Comparison of ENCODE assay signal across 8 cellular contexts in the genomic region with DNA sequence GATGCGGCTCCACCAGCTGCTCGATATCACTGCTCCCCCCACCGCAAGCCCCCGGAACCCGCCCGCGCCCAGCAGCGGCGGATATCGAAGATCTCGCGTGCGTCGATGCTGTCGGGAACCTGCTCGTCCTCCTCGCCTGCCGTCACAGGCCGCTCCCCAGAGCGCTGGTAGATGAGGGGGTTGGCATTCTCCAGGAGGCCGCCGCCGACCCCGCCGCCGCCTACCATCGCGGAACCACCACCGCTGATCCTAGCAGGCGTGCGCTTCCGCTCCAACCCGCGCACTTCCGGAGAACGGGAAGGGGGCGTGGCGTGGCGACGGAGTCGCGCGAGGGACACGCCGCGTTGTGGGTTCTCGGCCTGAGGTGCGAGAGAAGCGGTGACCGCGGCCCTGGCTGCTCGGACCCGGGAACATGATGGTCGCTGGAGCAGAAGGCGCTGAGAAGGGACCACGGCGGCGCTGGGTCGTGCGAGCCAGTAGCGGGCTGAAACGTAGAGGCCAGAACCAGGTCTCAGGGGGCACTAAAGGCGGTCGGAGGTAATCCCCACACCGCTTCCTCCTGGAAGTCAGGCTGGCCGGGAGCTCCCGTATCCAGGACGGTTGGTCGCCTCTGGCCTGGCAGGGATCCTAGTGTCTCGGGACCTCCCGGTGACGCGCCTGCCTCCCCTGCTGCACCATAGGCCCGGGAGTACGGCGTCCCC. TPM values are rescaled to one million over a fixed set of nuclear protein-coding genes. Genes with fewer than 3 reads are reported as not detected.
DNase-seq lines count a peak whose midpoint lies in the region; ATAC-seq and TF ChIP-seq lines count a peak whose summit lies in the region.

A gene (minus strand): TSS at position 265 of the 701 bp plus-strand sequence. CDS start 38 bp downstream, at position 227.

- H3K9me3 ChIP-seq in adipocyte (ENCODE audit: control insufficient read depth, low read length) (no peaks in the 10 kb centered on the region), cardiac muscle cell (ENCODE audit: low read depth) (no peaks in the 10 kb centered on the region), tibial nerve (no peaks in the 10 kb centered on the region)

- DNase-seq in NCI-H1048 (lab: John Stamatoyannopoulos, UW) (peak; percentile 6), T-cell (peak; percentile 80 to 93 (median 87)), adipocyte (ENCODE audit: low read depth) (peak; percentile 95), cardiac muscle cell (ENCODE audit: low read depth in 1 of 2, low spot score in 1 of 2) (peak; percentile 87 to 90), pons (ENCODE audit: low spot score) (peak; percentile 78), tibial nerve (ENCODE audit: low spot score in 2 of 2) (peak; percentile 80 to 86)

- H3K27me3 ChIP-seq in adipocyte (replicated peaks; ENCODE audit: control insufficient read depth, insufficient read depth, low read length) (no peaks in the 10 kb centered on the region), cardiac muscle cell (no peaks in the 10 kb centered on the region), tibial nerve (no peaks in the 10 kb centered on the region)

- H3K36me3 Mint-ChIP-seq in T-cell: peaks cover 20% of the 10 kb centered on the region

- peak; percentile 88 for TF ChIP-seq POLR2A in GM10847 (IDR thresholded peaks at IDR 0.05; ENCODE audit: extremely low read depth, insufficient read length)
- peak; percentile 46 to 81 for TF ChIP-seq POLR2A in tibial nerve (IDR thresholded peaks at IDR 0.05)

- H3K4me1 Mint-ChIP-seq in T-cell: peaks cover 54 to 64% (median 54%) of the 10 kb centered on the region in 3 donors

- peak within 1 kb of the TSS; percentile 100 for H3K9ac ChIP-seq in adipocyte (ENCODE audit: low read length)

- peak within 1 kb of the TSS; percentile 100 for H3K4me3 ChIP-seq in adipocyte (ENCODE audit: low read length)
- peak within 1 kb of the TSS; percentile 62 for H3K4me3 ChIP-seq in cardiac muscle cell
- H3K4me3 ChIP-seq in tibial nerve: peak within 1 kb of the TSS; percentile 91 to 100 (median 99)

- no peaks in the 10 kb centered on the region for H3K27me3 Mint-ChIP-seq in T-cell

- TF ChIP-seq EP300 in tibial nerve (IDR thresholded peaks at IDR 0.05): peak; percentile 70 to 99

- peak; percentile 78 for ATAC-seq in HG02571 (IDR thresholded peaks at IDR 0.05; ENCODE audit: unreplicated experiment)
- peak; percentile 86 to 95 (median 86) for ATAC-seq in T-cell (replicated peaks in 1 of 4)

- H3K4me3 Mint-ChIP-seq in T-cell: peak within 1 kb of the TSS; percentile 96 to 98 (median 97)

- 0 to 1% methylated on average over 22 to 38 of the region's 76 CpGs for WGBS in tibial nerve, 2 donors

- H3K36me3 ChIP-seq in adipocyte (ENCODE audit: control insufficient read depth, insufficient read depth, low read length, severe bottlenecking) (peaks cover 14% of the 10 kb centered on the region), cardiac muscle cell (peaks cover 5% of the 10 kb centered on the region), tibial nerve (peaks cover 0 to 51% (median 0%) of the 10 kb centered on the region in 3 donors)

- no peak for TF ChIP-seq CTCF in cardiac muscle cell (IDR thresholded peaks at IDR 0.05; ENCODE audit: low read depth, low read length)
- TF ChIP-seq CTCF in tibial nerve (IDR thresholded peaks at IDR 0.05): peak in 1 of 5 experiments; percentile 20

- POLR2A ChIA-PET in T-cell (lab: Charles Lee): interaction anchor here (0.5 kb wide), 2 partner anchors 47 to 66 kb away, joined by 3 to 4 read pairs; no protein-coding TSS in a partner anchor

- H3K27ac Mint-ChIP-seq in T-cell: peak within 1 kb of the TSS; percentile 92 to 96

- H3K27ac ChIP-seq in cardiac muscle cell (peak within 1 kb of the TSS; percentile 83), tibial nerve (peak within 1 kb of the TSS; percentile 89 to 98 (median 96))

- CTCF ChIA-PET in T-cell (lab: Charles Lee): no interaction called here

- H3K9me3 Mint-ChIP-seq in T-cell: no peaks in the 10 kb centered on the region

- H3K4me1 ChIP-seq in adipocyte (ENCODE audit: control insufficient read depth, insufficient read depth, low read length) (peaks cover 30% of the 10 kb centered on the region), cardiac muscle cell (ENCODE audit: low read depth) (peaks cover 27% of the 10 kb centered on the region), tibial nerve (peaks cover 5 to 57% (median 34%) of the 10 kb centered on the region in 4 donors)

RNA-seq across cellular contexts. Expression of the gene that starts here (rescaled TPM):
- total RNA-seq in T-cell (10 to 100 TPM; 55.3 to 66.8 (median 62.4) TPM), cardiac muscle cell (151 and 184 TPM in 2 replicates), tibial nerve (100 to 1,000 TPM in 2 of 4 donors, 10 to 100 TPM in 2; 57.1 to 111 (median 89.9) TPM)
- polyA plus RNA-seq in cardiac muscle cell: 194 and 242 TPM in 2 replicates

Comparison
In these comparisons a context has a peak if more than half of its experiments do, and no peak if none do; other contexts are left out.
1. Peak in every context shown above with its lines: DNase-seq, ATAC-seq, H3K4me3 ChIP-seq and H3K27ac ChIP-seq.
2. DNase-seq: peak in every context shown above with its lines; median percentile 95 in adipocyte; 88 in cardiac muscle cell; 87 in T-cell; 83 in tibial nerve; 78 in pons; 6 in NCI-H1048.